21 cellular contexts compared by ENCODE assay signal in genomic region chr9:97987490-97987889, GRCh38. TPM values are rescaled to one million over a fixed set of nuclear protein-coding genes. Genes with fewer than 3 reads are reported as not detected.
A peak's percentile ranks its signal among the peaks of the same experiment; 100 is the strongest.
DNase-seq lines count a peak whose midpoint lies in the region; FAIRE-seq and TF ChIP-seq lines count a peak whose summit lies in the region.
"Had no signal": no experiment of that assay in that cellular context is flagged by ENCODE, and none has a peak within 500 bp of the region (broad histone marks: within the 10 kb centered on the region; RNA-seq: fewer than 3 reads in every experiment).

No MANE protein-coding gene starts in this region.

- H3K4me3 ChIP-seq in muscle layer of colon (ENCODE audit: low read depth in 1 of 2, low read length in 2 of 2) (no peak overlapping the region), kidney (ENCODE audit: low read length in 2 of 2) (no peak overlapping the region)
- H3K4me3 ChIP-seq: Peyer's patch had no signal

- H3K27me3 ChIP-seq in muscle layer of colon (ENCODE audit: control insufficient read depth in 1 of 2, insufficient read depth in 2 of 2, low read length in 2 of 2), result no peaks in the 10 kb centered on the region
- H3K27me3 ChIP-seq: Peyer's patch had no signal

- H3K9me3 ChIP-seq in muscle layer of colon (ENCODE audit: low read length) (no peaks in the 10 kb centered on the region), kidney (ENCODE audit: control insufficient read depth in 1 of 2, low read length in 2 of 2) (no peaks in the 10 kb centered on the region)
- H3K9me3 ChIP-seq: Peyer's patch had no signal

- FAIRE-seq in GM12892 (lab: Jason Lieb, UNC), result peak; percentile 38
- no peak for FAIRE-seq in kidney (lab: Jason Lieb, UNC)

- H3K27ac ChIP-seq in muscle layer of colon (ENCODE audit: low read depth, low read length), result peak overlapping the region; percentile 34
- no peak overlapping the region for H3K27ac ChIP-seq in kidney (ENCODE audit: low read depth in 2 of 2, low read length in 2 of 2)
- H3K27ac ChIP-seq: 22Rv1, Peyer's patch had no signal

- DNase-seq in DMS 273 (lab: John Stamatoyannopoulos, UW; ENCODE audit: unreplicated experiment) (peak; percentile 8), DMS 273 treated with DMSO at 0.1 percent for 48 hours (lab: John Stamatoyannopoulos, UW) (no peak), GM12892 (ENCODE audit: insufficient read length) (no peak), RPMI8226 (peak; percentile 52), kidney (no peak), activated gamma-delta T cell (lab: John Stamatoyannopoulos, UW) (no peak), SKM-1 treated with dmso at 0.1 percent for 144 hours (lab: John Stamatoyannopoulos, UW; ENCODE audit: unreplicated experiment) (no peak)
- DNase-seq: activated naive CD4-positive, alpha-beta T cell treated with Interleukin-2 at 50 U/mL for 16 hours; COR-L47; effector memory CD4-positive, alpha-beta T cell; IMR-90; left ventricle myocardium superior; natural killer cell; NCI-H146; Peyer's patch; stimulated activated CD4-positive, alpha-beta T cell treated with anti-CD3 and anti-CD28 coated beads, Interleukin-1b, Interleukin-23, amount 100 ng/mL, for 48 hours; T-helper 1 cell had no signal

- intact Hi-C loops in kidney (cut with DNase I), result no loop called here

- H3K4me1 ChIP-seq in muscle layer of colon (ENCODE audit: insufficient read depth, low read length) (peaks cover 73% of the 10 kb centered on the region), kidney (ENCODE audit: control insufficient read depth in 1 of 2, insufficient read depth in 1 of 2, low read depth in 1 of 2, low read length in 2 of 2) (peaks cover 3 to 5% of the 10 kb centered on the region in 2 donors)

- no peak for TF ChIP-seq POLR2A in GM12892 (IDR thresholded peaks at IDR 0.05; ENCODE audit: low read depth, low read length)

- H3K9ac ChIP-seq in muscle layer of colon (ENCODE audit: low read length) (no peak overlapping the region), kidney (ENCODE audit: low read length in 2 of 2) (no peak overlapping the region)

- H3K36me3 ChIP-seq in muscle layer of colon (ENCODE audit: insufficient read depth, low read length) (no peaks in the 10 kb centered on the region), kidney (ENCODE audit: control insufficient read depth in 1 of 2, insufficient read depth in 2 of 2, low read length in 2 of 2) (no peaks in the 10 kb centered on the region)
- H3K36me3 ChIP-seq: Peyer's patch had no signal

- TF ChIP-seq CTCF in kidney (IDR thresholded peaks at IDR 0.05; ENCODE audit: borderline replicate concordance, extremely low read depth, insufficient read depth), result no peak

RNA-seq across cellular contexts. Expression of gene ANP32B, which starts 4.3 kb away (rescaled TPM):
- 277 TPM for polyA plus RNA-seq in GM12892 (2012; ENCODE audit: missing spikeins)
- total RNA-seq in kidney, result 101 TPM
- 101 TPM for polyA plus RNA-seq in kidney (ENCODE audit: insufficient read depth, low read depth, low replicate concordance)

RNA-seq across cellular contexts. Expression of gene HEMGN, which starts 49.5 kb away (rescaled TPM):
- polyA plus RNA-seq in GM12892 (2012; ENCODE audit: missing spikeins), result not detected
- total RNA-seq in kidney, result 0.16 TPM
- polyA plus RNA-seq in kidney (ENCODE audit: insufficient read depth, low read depth, low replicate concordance), result not detected
- total RNA-seq: H4, IMR-90, left ventricle myocardium superior, NCI-H460, Peyer's patch had no signal
- polyA plus RNA-seq: IMR-90 had no signal

Comparison
In these comparisons a context has a peak if more than half of its experiments do, and no peak if none do; other contexts are left out.
1. DNase-seq: peak in DMS 273 (single experiment) and RPMI8226 (single experiment); none in DMS 273 treated with DMSO at 0.1 percent for 48 hours (single experiment), GM12892 (single experiment), kidney (single experiment), activated gamma-delta T cell (single experiment) and SKM-1 treated with dmso at 0.1 percent for 144 hours (single experiment).